Comparison of ENCODE assay signal across 14 cellular contexts in the genomic region with DNA sequence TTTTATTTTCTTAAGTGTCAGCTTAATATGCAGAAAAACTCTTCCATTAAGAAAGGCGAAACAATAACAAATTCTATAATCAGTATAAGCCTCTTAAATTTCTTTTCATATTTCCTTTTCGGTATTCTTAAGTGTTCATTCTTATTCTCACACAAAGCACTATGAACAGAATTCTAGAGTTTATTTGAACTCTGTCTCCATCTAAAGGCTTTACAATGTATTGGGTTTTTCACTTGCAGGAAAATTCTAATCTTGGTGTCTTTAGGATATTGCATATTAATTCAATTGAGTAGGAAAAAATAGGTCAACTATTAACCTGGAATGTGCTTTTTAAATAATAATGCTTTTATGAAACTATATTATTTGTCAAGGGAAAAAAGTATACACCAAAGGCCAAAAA.
DNase-seq lines count a peak whose midpoint lies in the region; ATAC-seq, FAIRE-seq and TF ChIP-seq lines count a peak whose summit lies in the region.
"Had no signal": no experiment of that assay in that cellular context is flagged by ENCODE, and none has a peak within 500 bp of the region (broad histone marks: within the 10 kb centered on the region; RNA-seq: fewer than 3 reads in every experiment).

No MANE protein-coding gene starts in this region.

- TF ChIP-seq CTCF in Loucy (conservative IDR thresholded peaks at IDR 0.05; ENCODE audit: low read length) (peak; percentile 70), VCaP (conservative IDR thresholded peaks at IDR 0.05) (peak; percentile 56), nephron progenitor cell (IDR thresholded peaks at IDR 0.05) (peak; percentile 27)

- ATAC-seq in stimulated activated memory B cell treated with anti-CD40 and anti-IgM and Interleukin-4, amounts not matched to agents 10 μg/mL and 1 μg/mL and 100 μg/mL, for 72 hours: no peak
- ATAC-seq: right lobe of liver, WTC11 had no signal

- no peaks in the 10 kb centered on the region for H3K9me2 ChIP-seq in Loucy (replicated peaks; ENCODE audit: low read depth, low read length)

- no peaks in the 10 kb centered on the region for H4K20me1 ChIP-seq in Loucy (ENCODE audit: insufficient read depth, low read length, poor library complexity, severe bottlenecking)

- H3K27me3 Mint-ChIP-seq in nephron progenitor cell (ENCODE audit: low read depth, poor library complexity): peaks cover 4% of the 10 kb centered on the region
- H3K27me3 Mint-ChIP-seq in stimulated activated memory B cell treated with anti-CD40 and anti-IgM and Interleukin-4, amounts not matched to agents 10 μg/mL and 1 μg/mL and 100 μg/mL, for 72 hours: no peaks in the 10 kb centered on the region

- H3K9ac ChIP-seq in Loucy (ENCODE audit: low read depth, low read length, poor library complexity, severe bottlenecking): no peak overlapping the region

- H3K27me3 ChIP-seq in Loucy (ENCODE audit: insufficient read depth, low read length, poor library complexity, severe bottlenecking): no peaks in the 10 kb centered on the region
- H3K27me3 ChIP-seq: right lobe of liver had no signal

- H3K4me3 ChIP-seq in Loucy (ENCODE audit: low read length, poor library complexity, severe bottlenecking): no peak overlapping the region
- H3K4me3 ChIP-seq: coronary artery, right lobe of liver had no signal

- H3K4me3 Mint-ChIP-seq in nephron progenitor cell: no peak overlapping the region
- no peak overlapping the region for H3K4me3 Mint-ChIP-seq in stimulated activated memory B cell treated with anti-CD40 and anti-IgM and Interleukin-4, amounts not matched to agents 10 μg/mL and 1 μg/mL and 100 μg/mL, for 72 hours
- H3K4me3 Mint-ChIP-seq: WTC11 had no signal

- H3F3A ChIP-seq in Loucy (ENCODE audit: low read depth): no peaks in the 10 kb centered on the region

- no peak overlapping the region for H2AFZ ChIP-seq in Loucy (ENCODE audit: low read length)

- H3K27ac ChIP-seq in VCaP: no peak overlapping the region
- H3K27ac ChIP-seq: coronary artery, right lobe of liver had no signal

- no peaks in the 10 kb centered on the region for H3K79me2 ChIP-seq in Loucy (ENCODE audit: insufficient read depth, low read length)

- no peaks in the 10 kb centered on the region for H3K36me3 ChIP-seq in Loucy (ENCODE audit: insufficient read depth, low read length)
- H3K36me3 ChIP-seq: right lobe of liver had no signal

- peaks cover 22% of the 10 kb centered on the region for H3K4me1 ChIP-seq in Loucy (ENCODE audit: insufficient read depth, low read length, poor library complexity, severe bottlenecking)
- H3K4me1 ChIP-seq: right lobe of liver had no signal

- no peak for DNase-seq in nephron progenitor cell
- no peak for DNase-seq in NCI-H1105 (lab: John Stamatoyannopoulos, UW)
- no peak for DNase-seq in stimulated activated CD8-positive, alpha-beta memory T cell treated with anti-CD3 and anti-CD28 coated beads, Interleukin-4, amount 100 ng/mL, for 48 hours
- DNase-seq in hypothalamus (lab: John Stamatoyannopoulos, UW): no peak
- DNase-seq: EL, GOT3, right lobe of liver had no signal

- H3K27ac Mint-ChIP-seq in nephron progenitor cell: no peak overlapping the region
- H3K27ac Mint-ChIP-seq in stimulated activated memory B cell treated with anti-CD40 and anti-IgM and Interleukin-4, amounts not matched to agents 10 μg/mL and 1 μg/mL and 100 μg/mL, for 72 hours: no peak overlapping the region
- H3K27ac Mint-ChIP-seq: activated T-helper 2 cell treated with anti-CD3 and anti-CD28 coated beads, Interferon-gamma antibody, Interleukin-2, Interleukin-4, amounts not matched to agents 10 μg/mL and 5 μg/mL and 100 μg/mL, durations not matched to agents 14 hours and 24 hours and 36 hours; WTC11 had no signal

- peak; percentile 76 for FAIRE-seq in G401.6 (lab: Jason Lieb, UNC)

- H3K9me3 Mint-ChIP-seq in nephron progenitor cell: no peaks in the 10 kb centered on the region
- no peaks in the 10 kb centered on the region for H3K9me3 Mint-ChIP-seq in stimulated activated memory B cell treated with anti-CD40 and anti-IgM and Interleukin-4, amounts not matched to agents 10 μg/mL and 1 μg/mL and 100 μg/mL, for 72 hours
- H3K9me3 Mint-ChIP-seq: activated T-helper 2 cell treated with anti-CD3 and anti-CD28 coated beads, Interferon-gamma antibody, Interleukin-2, Interleukin-4, amounts not matched to agents 10 μg/mL and 5 μg/mL and 100 μg/mL, durations not matched to agents 14 hours and 24 hours and 36 hours; WTC11 had no signal

- H3K4me2 ChIP-seq in Loucy (ENCODE audit: low read depth, low read length, poor library complexity, severe bottlenecking): no peak overlapping the region

- peaks cover 27% of the 10 kb centered on the region for H3K4me1 Mint-ChIP-seq in nephron progenitor cell
- H3K4me1 Mint-ChIP-seq in stimulated activated memory B cell treated with anti-CD40 and anti-IgM and Interleukin-4, amounts not matched to agents 10 μg/mL and 1 μg/mL and 100 μg/mL, for 72 hours: no peaks in the 10 kb centered on the region

- H3K36me3 Mint-ChIP-seq in nephron progenitor cell (ENCODE audit: low read depth): no peaks in the 10 kb centered on the region
- H3K36me3 Mint-ChIP-seq in stimulated activated memory B cell treated with anti-CD40 and anti-IgM and Interleukin-4, amounts not matched to agents 10 μg/mL and 1 μg/mL and 100 μg/mL, for 72 hours: no peaks in the 10 kb centered on the region
- H3K36me3 Mint-ChIP-seq: WTC11 had no signal

- H3K9me3 ChIP-seq in Loucy (ENCODE audit: insufficient read depth, low read depth, low read length): no peaks in the 10 kb centered on the region
- H3K9me3 ChIP-seq: right lobe of liver had no signal
